ENCODE assay signal across 24 cellular contexts in genomic region chr7:90669002-90669401, GRCh38.
"Had no signal": no experiment of that assay in that cellular context is flagged by ENCODE, and none has a peak within 500 bp of the region (broad histone marks: within the 10 kb centered on the region; RNA-seq: fewer than 3 reads in every experiment).

No MANE protein-coding gene starts in this region.

- H3K4me2 ChIP-seq: hepatocyte, neural progenitor cell had no signal

- H3K9me3 ChIP-seq: breast epithelium, gastroesophageal sphincter, lower lobe of right lung, tibial nerve had no signal

- H3K27me3 ChIP-seq: breast epithelium, gastroesophageal sphincter, hepatocyte, neural progenitor cell, tibial nerve had no signal

- H3K27ac ChIP-seq: breast epithelium, gastroesophageal sphincter, hepatocyte, lower lobe of right lung, neural progenitor cell, parathyroid adenoma, tibial nerve, VCaP had no signal

- H3K9ac ChIP-seq: neural progenitor cell, parathyroid adenoma had no signal

- H3K36me3 ChIP-seq: breast epithelium, gastroesophageal sphincter, lower lobe of right lung, neural progenitor cell, tibial nerve had no signal

- H2AFZ ChIP-seq: hepatocyte, neural progenitor cell, parathyroid adenoma had no signal

- ATAC-seq: activated T-cell treated with anti-CD3 and anti-CD28 coated beads, Interleukin-2, amount 50 U/mL, for 4 hours; activated T-helper 17 cell treated with anti-CD3 and anti-CD28 coated beads, Interleukin-2, amount 50 U/mL, for 72 hours; gastroesophageal sphincter; left colon; lower lobe of right lung; naive thymus-derived CD8-positive, alpha-beta T cell; right cardiac atrium had no signal

- H3K4me3 ChIP-seq: breast epithelium, gastroesophageal sphincter, hepatocyte, lower lobe of right lung, neural progenitor cell, tibial nerve had no signal

- DNase-seq: activated CD4-positive, alpha-beta memory T cell treated with anti-CD3 and anti-CD28 coated beads, Interleukin-2, amount 10 ng/mL, durations not matched to agents 7 days and 5 days; activated CD4-positive, alpha-beta T cell treated with anti-CD3 and anti-CD28 coated beads, Interleukin-2, amount 10 ng/mL, durations not matched to agents 7 days and 5 days; activated CD4-positive, CD25-positive, alpha-beta regulatory T cell treated with anti-CD3 and anti-CD28 coated beads, Interleukin-2, amount 50 U/mL, for 72 hours; activated gamma-delta T cell treated with Interleukin-2 at 50 U/mL for 16 hours; activated T-cell treated with anti-CD3 and anti-CD28 coated beads, Interleukin-2, amount 50 U/mL, for 4 hours; central memory CD4-positive, alpha-beta T cell; islet precursor cell; left colon; lower lobe of right lung; mesenchymal stem cell; naive thymus-derived CD8-positive, alpha-beta T cell; occipital lobe; right cardiac atrium; stimulated activated CD4-positive, alpha-beta T cell treated with anti-CD3 and anti-CD28 coated beads, Interleukin-15, amount 100 ng/mL, for 24 hours; stimulated activated CD4-positive, alpha-beta T cell treated with anti-CD3 and anti-CD28 coated beads, Interleukin-2, amount 100 ng/mL, for 24 hours; stimulated activated naive CD4-positive, alpha-beta T cell had no signal

- H3K4me1 ChIP-seq: breast epithelium, lower lobe of right lung, parathyroid adenoma, tibial nerve had no signal
